Comparison of ENCODE assay signal across 6 cellular contexts in genomic region chr16:58218786-58219185, GRCh38.
"Had no signal": no experiment of that assay in that cellular context is flagged by ENCODE, and none has a peak within 500 bp of the region (broad histone marks: within the 10 kb centered on the region; RNA-seq: fewer than 3 reads in every experiment).

No MANE protein-coding gene starts in this region.

- H3K4me3 ChIP-seq: K562 had no signal

- DNase-seq: IMR-90, KBM-7, KG1 had no signal

- H3K27ac ChIP-seq: HL-60 had no signal

- FAIRE-seq: HepG2, K562 had no signal
